ENCODE assay signal across 2 cellular contexts in genomic region chr1:147472953-147473734, GRCh38.
TF ChIP-seq lines count a peak whose summit lies in the region.

No MANE protein-coding gene starts in this region.

TF ChIP-seq in liver, 16 proteins besides CTCF, POLR2A, EP300 and RAD21 (continued from another document):
- TF ChIP-seq, protein P1, sequence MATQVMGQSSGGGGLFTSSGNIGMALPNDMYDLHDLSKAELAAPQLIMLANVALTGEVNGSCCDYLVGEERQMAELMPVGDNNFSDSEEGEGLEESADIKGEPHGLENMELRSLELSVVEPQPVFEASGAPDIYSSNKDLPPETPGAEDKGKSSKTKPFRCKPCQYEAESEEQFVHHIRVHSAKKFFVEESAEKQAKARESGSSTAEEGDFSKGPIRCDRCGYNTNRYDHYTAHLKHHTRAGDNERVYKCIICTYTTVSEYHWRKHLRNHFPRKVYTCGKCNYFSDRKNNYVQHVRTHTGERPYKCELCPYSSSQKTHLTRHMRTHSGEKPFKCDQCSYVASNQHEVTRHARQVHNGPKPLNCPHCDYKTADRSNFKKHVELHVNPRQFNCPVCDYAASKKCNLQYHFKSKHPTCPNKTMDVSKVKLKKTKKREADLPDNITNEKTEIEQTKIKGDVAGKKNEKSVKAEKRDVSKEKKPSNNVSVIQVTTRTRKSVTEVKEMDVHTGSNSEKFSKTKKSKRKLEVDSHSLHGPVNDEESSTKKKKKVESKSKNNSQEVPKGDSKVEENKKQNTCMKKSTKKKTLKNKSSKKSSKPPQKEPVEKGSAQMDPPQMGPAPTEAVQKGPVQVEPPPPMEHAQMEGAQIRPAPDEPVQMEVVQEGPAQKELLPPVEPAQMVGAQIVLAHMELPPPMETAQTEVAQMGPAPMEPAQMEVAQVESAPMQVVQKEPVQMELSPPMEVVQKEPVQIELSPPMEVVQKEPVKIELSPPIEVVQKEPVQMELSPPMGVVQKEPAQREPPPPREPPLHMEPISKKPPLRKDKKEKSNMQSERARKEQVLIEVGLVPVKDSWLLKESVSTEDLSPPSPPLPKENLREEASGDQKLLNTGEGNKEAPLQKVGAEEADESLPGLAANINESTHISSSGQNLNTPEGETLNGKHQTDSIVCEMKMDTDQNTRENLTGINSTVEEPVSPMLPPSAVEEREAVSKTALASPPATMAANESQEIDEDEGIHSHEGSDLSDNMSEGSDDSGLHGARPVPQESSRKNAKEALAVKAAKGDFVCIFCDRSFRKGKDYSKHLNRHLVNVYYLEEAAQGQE (IDR thresholded peaks at IDR 0.05): no peak
- TF ChIP-seq TAF1 (conservative IDR thresholded peaks at IDR 0.05): no peak
- no peak for TF ChIP-seq NR2F2 (IDR thresholded peaks at IDR 0.05)
- TF ChIP-seq, protein P2, sequence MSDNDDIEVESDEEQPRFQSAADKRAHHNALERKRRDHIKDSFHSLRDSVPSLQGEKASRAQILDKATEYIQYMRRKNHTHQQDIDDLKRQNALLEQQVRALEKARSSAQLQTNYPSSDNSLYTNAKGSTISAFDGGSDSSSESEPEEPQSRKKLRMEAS (IDR thresholded peaks at IDR 0.05): peak; percentile 6
- TF ChIP-seq FOXA2 (IDR thresholded peaks at IDR 0.05): no peak
- no peak for TF ChIP-seq FOXA1 (IDR thresholded peaks at IDR 0.05)
- peak; percentile 17 for TF ChIP-seq ZBTB33 (IDR thresholded peaks at IDR 0.05)
- peak; percentile 38 for TF ChIP-seq SP1 (IDR thresholded peaks at IDR 0.05)
- peak; percentile 88 for TF ChIP-seq YY1 (IDR thresholded peaks at IDR 0.05)
- peak in 1 of 2 donors; percentile 18 for TF ChIP-seq EGR1 (IDR thresholded peaks at IDR 0.05; ENCODE audit: low read depth in 2 of 2)
- no peak for TF ChIP-seq JUND (IDR thresholded peaks at IDR 0.05)
- TF ChIP-seq HNF4A (conservative IDR thresholded peaks at IDR 0.05): peak; percentile 11 to 51

TF ChIP-seq in HepG2, 621 proteins besides CTCF, POLR2A, EP300 and RAD21 (continued from another document):
- TF ChIP-seq ZNF556 (CRISPR knock-in tag; IDR thresholded peaks at IDR 0.05; ENCODE audit: borderline replicate concordance): no peak
- no peak for TF ChIP-seq SOX5 (CRISPR knock-in tag; IDR thresholded peaks at IDR 0.05; ENCODE audit: borderline replicate concordance)
